ENCODE assay signal across 28 cellular contexts in the genomic region with DNA sequence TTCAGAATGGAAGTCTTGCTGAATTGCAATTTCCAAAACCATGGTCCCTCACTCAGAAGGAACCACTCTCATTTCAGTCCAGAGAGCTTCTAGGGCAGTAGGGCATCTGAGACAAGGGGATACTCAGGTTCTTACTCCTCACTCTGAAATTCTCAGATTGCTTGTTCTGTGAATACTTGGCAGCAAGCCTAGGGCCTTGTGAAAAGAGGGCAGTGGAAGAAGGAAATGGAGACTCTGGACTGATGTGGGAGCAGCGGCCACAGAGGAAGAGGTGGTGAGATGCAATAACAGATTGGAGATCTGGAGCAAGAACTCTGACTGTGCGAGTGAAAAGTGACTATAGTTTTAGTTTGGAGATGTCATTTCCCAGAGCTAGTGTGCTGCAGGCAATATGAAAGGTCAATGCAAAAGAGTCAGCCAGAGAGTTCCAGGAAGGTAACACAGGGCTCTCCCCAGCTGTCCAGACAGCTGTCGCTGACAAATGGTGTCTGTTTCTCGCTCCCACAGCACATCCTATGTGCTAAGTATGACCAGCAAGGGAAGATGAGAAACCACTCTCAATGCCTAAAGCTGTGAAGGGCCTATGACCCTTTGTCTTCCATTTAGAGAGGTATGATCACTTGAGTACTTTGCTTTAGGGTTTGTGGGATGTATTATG.
DNase-seq lines count a peak whose midpoint lies in the region; TF ChIP-seq lines count a peak whose summit lies in the region.
"Had no signal": no experiment of that assay in that cellular context is flagged by ENCODE, and none has a peak within 500 bp of the region (broad histone marks: within the 10 kb centered on the region; RNA-seq: fewer than 3 reads in every experiment).

No MANE protein-coding gene starts in this region.

- H3K14ac ChIP-seq in neuronal stem cell (ENCODE audit: low read length) = no peak overlapping the region

- H3K27ac ChIP-seq in neuronal stem cell (replicated peaks; ENCODE audit: low read length) = no peak overlapping the region
- H3K27ac ChIP-seq in Karpas-422 (ENCODE audit: low read length) = no peak overlapping the region
- H3K27ac ChIP-seq: 22Rv1, body of pancreas, coronary artery, GM23248, pancreas, right lobe of liver, RWPE1, stomach had no signal

- no CpG with 5 or more reads among the region's 4 CpGs for WGBS in neuronal stem cell (ENCODE audit: extremely low coverage in 2 of 2, insufficient read length in 2 of 2, insufficient replicate concordance in 1 of 2), 2 donors

- no peak overlapping the region for H2BK5ac ChIP-seq in neuronal stem cell (ENCODE audit: low read length)

- no peak overlapping the region for H3K4me3 ChIP-seq in neuronal stem cell (ENCODE audit: low read length in 2 of 2)
- H3K4me3 ChIP-seq in Karpas-422 (ENCODE audit: low read length) = no peak overlapping the region
- H3K4me3 ChIP-seq: body of pancreas, coronary artery, GM23248, pancreas, right lobe of liver, stomach had no signal

- no peak overlapping the region for H2AK5ac ChIP-seq in neuronal stem cell (ENCODE audit: low read depth, low read length)

- H3K79me2 ChIP-seq in Karpas-422 (ENCODE audit: low read length) = no peaks in the 10 kb centered on the region

- no peaks in the 10 kb centered on the region for H4K20me1 ChIP-seq in Karpas-422 (ENCODE audit: insufficient read depth, low read depth, low read length)

- H4K8ac ChIP-seq in neuronal stem cell (ENCODE audit: low read depth, low read length) = no peak overlapping the region

- no peak overlapping the region for H2BK120ac ChIP-seq in neuronal stem cell (ENCODE audit: low read depth, low read length)

- peak overlapping the region in 3 of 5 experiments; percentile 5 to 82 (median 56) for H3K27ac Mint-ChIP-seq in brain
- H3K27ac Mint-ChIP-seq: activated B cell treated with CpG ODN at 0.5 μM for 24 hours; CD4-positive, alpha-beta memory T cell; naive thymus-derived CD8-positive, alpha-beta T cell; type B pancreatic cell had no signal

- no peak overlapping the region for H3K23ac ChIP-seq in neuronal stem cell (ENCODE audit: low read depth, low read length, poor library complexity)

- H2AFZ ChIP-seq in neuronal stem cell (ENCODE audit: low read length) (no peak overlapping the region), Karpas-422 (ENCODE audit: low read length) (no peak overlapping the region)
- H2AFZ ChIP-seq: GM23248 had no signal

- H3K36me3 ChIP-seq in neuronal stem cell (replicated peaks in 1 of 2; ENCODE audit: control insufficient read depth in 2 of 2, insufficient read depth in 2 of 2, low read length in 2 of 2) (no peaks in the 10 kb centered on the region), Karpas-422 (ENCODE audit: insufficient read depth, low read length) (no peaks in the 10 kb centered on the region)
- H3K36me3 ChIP-seq: pancreas, right lobe of liver, stomach had no signal

- H3K4me2 ChIP-seq in neuronal stem cell (ENCODE audit: insufficient read depth, low read length, poor library complexity, severe bottlenecking) = no peak overlapping the region
- H3K4me2 ChIP-seq in Karpas-422 (ENCODE audit: low read depth, low read length, poor library complexity, severe bottlenecking) = no peak overlapping the region
- H3K4me2 ChIP-seq: SK-N-SH had no signal

- H3K4me1 Mint-ChIP-seq in brain = peaks cover 27% of the 10 kb centered on the region
- H3K4me1 Mint-ChIP-seq: activated B cell treated with CpG ODN at 0.5 μM for 24 hours; CD4-positive, alpha-beta memory T cell; naive thymus-derived CD8-positive, alpha-beta T cell had no signal

- no peak overlapping the region for H4K91ac ChIP-seq in neuronal stem cell (ENCODE audit: low read depth, low read length, poor library complexity)

- H3K4me1 ChIP-seq in neuronal stem cell (ENCODE audit: control insufficient read depth in 2 of 2, insufficient read depth in 1 of 2, low read depth in 1 of 2, low read length in 2 of 2) = peaks cover 0 to 4% of the 10 kb centered on the region in 2 donors
- no peaks in the 10 kb centered on the region for H3K4me1 ChIP-seq in Karpas-422 (ENCODE audit: low read length)
- H3K4me1 ChIP-seq: body of pancreas, pancreas, right lobe of liver had no signal

- no peaks in the 10 kb centered on the region for H3K27me3 ChIP-seq in neuronal stem cell (ENCODE audit: control insufficient read depth in 3 of 3, insufficient read depth in 3 of 3, low read depth in 1 of 3, low read length in 3 of 3)
- no peaks in the 10 kb centered on the region for H3K27me3 ChIP-seq in Karpas-422 (ENCODE audit: low read length)
- H3K27me3 ChIP-seq: body of pancreas, pancreas, right lobe of liver, stomach had no signal

- no peaks in the 10 kb centered on the region for H3K79me1 ChIP-seq in neuronal stem cell (ENCODE audit: low read depth, low read length)

- no peak overlapping the region for H3K18ac ChIP-seq in neuronal stem cell (ENCODE audit: low read length)

- peaks cover 4% of the 10 kb centered on the region for H3K27me3 Mint-ChIP-seq in brain
- H3K27me3 Mint-ChIP-seq: activated B cell treated with CpG ODN at 0.5 μM for 24 hours; CD4-positive, alpha-beta memory T cell had no signal

- no peak overlapping the region for H3K4ac ChIP-seq in neuronal stem cell (ENCODE audit: low read length)

- H3K4me3 Mint-ChIP-seq in brain = no peak overlapping the region
- H3K4me3 Mint-ChIP-seq: activated B cell treated with CpG ODN at 0.5 μM for 24 hours; CD4-positive, alpha-beta memory T cell; naive thymus-derived CD8-positive, alpha-beta T cell; type B pancreatic cell had no signal

- DNase-seq in DMS53 (lab: John Stamatoyannopoulos, UW) (peak; percentile 22), DMS53 treated with DMSO at 0.1 percent for 48 hours (lab: John Stamatoyannopoulos, UW; ENCODE audit: unreplicated experiment) (no peak), NCI-H2171 (lab: John Stamatoyannopoulos, UW) (peak; percentile 18), neuronal stem cell (ENCODE audit: low spot score) (no peak), NCI-H69 (lab: John Stamatoyannopoulos, UW) (no peak), Karpas-422 (no peak), activated gamma-delta T cell (lab: John Stamatoyannopoulos, UW) (no peak)
- DNase-seq: activated B cell treated with CpG ODN at 0.5 μM for 24 hours; activated CD4-positive, alpha-beta T cell treated with anti-CD3 and anti-CD28 coated beads, Interleukin-2, amount 50 U/mL, for 48 hours; activated effector memory CD4-positive, alpha-beta T cell treated with Interleukin-2 at 50 U/mL for 16 hours; body of pancreas; CD4-positive, alpha-beta memory T cell; GM23248; mesenchymal stem cell; naive thymus-derived CD8-positive, alpha-beta T cell; NCI-H146; NCI-H345; NK-92 treated with Interleukin-12 subunit alpha and Interleukin-12 subunit beta, amount 100 ng/mL, for 24 hours; pancreas; right lobe of liver; SK-N-SH; stimulated activated CD4-positive, alpha-beta T cell treated with anti-CD3 and anti-CD28 coated beads, Interleukin-15, amount 100 ng/mL, for 24 hours; stomach had no signal

- no peaks in the 10 kb centered on the region for H3K9me2 ChIP-seq in Karpas-422 (replicated peaks; ENCODE audit: insufficient read depth, low read length)
- H3K9me2 ChIP-seq: SK-N-SH had no signal

- peaks cover 0 to 3% (median 0%) of the 10 kb centered on the region in 5 experiments for H3K9me3 Mint-ChIP-seq in brain

- no peaks in the 10 kb centered on the region for H3K36me3 Mint-ChIP-seq in brain
- H3K36me3 Mint-ChIP-seq: CD4-positive, alpha-beta memory T cell; naive thymus-derived CD8-positive, alpha-beta T cell; type B pancreatic cell had no signal

- H3K9me3 ChIP-seq in neuronal stem cell (replicated peaks in 1 of 2; ENCODE audit: control insufficient read depth in 2 of 2, insufficient read depth in 1 of 2, low read depth in 1 of 2, low read length in 2 of 2) (no peaks in the 10 kb centered on the region), Karpas-422 (ENCODE audit: low read length) (peaks cover 24% of the 10 kb centered on the region)
- H3K9me3 ChIP-seq: body of pancreas, pancreas, right lobe of liver, SK-N-SH, stomach had no signal

- H2BK15ac ChIP-seq in neuronal stem cell (ENCODE audit: low read length) = no peak overlapping the region

- H3K9ac ChIP-seq in neuronal stem cell (ENCODE audit: low read depth, low read length, poor library complexity) (peak overlapping the region; percentile 5), Karpas-422 (ENCODE audit: low read length) (no peak overlapping the region)
- H3K9ac ChIP-seq: GM23248, SK-N-SH had no signal

- no peak overlapping the region for H2BK12ac ChIP-seq in neuronal stem cell (ENCODE audit: low read length)

- TF ChIP-seq CTCF in brain (conservative IDR thresholded peaks at IDR 0.05) = no peak

Comparison
In these comparisons a context has a peak if more than half of its experiments do, and no peak if none do; other contexts are left out.
1. DNase-seq: peak in DMS53 (single experiment) and NCI-H2171 (single experiment); none in DMS53 treated with DMSO at 0.1 percent for 48 hours (single experiment), neuronal stem cell (single experiment), NCI-H69 (single experiment), Karpas-422 (single experiment) and activated gamma-delta T cell (single experiment).